In genomic region chr11:120709808-120710207, GRCh38 we compare ENCODE assay signal across 12 cellular contexts.
A peak's percentile ranks its signal among the peaks of the same experiment; 100 is the strongest.
DNase-seq lines count a peak whose midpoint lies in the region; ATAC-seq and TF ChIP-seq lines count a peak whose summit lies in the region.
"Had no signal": no experiment of that assay in that cellular context is flagged by ENCODE, and none has a peak within 500 bp of the region (broad histone marks: within the 10 kb centered on the region; RNA-seq: fewer than 3 reads in every experiment).

No MANE protein-coding gene starts in this region.

- H3K4me1 ChIP-seq in H9 (ENCODE audit: insufficient read depth, low read length) (no peaks in the 10 kb centered on the region; the same call in 1 of the 2 replicates), A673 (ENCODE audit: insufficient read depth, low read length, poor library complexity, severe bottlenecking) (no peaks in the 10 kb centered on the region)

- H3K14ac ChIP-seq in H9 (ENCODE audit: insufficient read depth, low read length) = no peak overlapping the region

- H3K4me3 Mint-ChIP-seq in H9 (no peak overlapping the region), osteocyte (ENCODE audit: unreplicated experiment) (no peak overlapping the region)

- H3K27ac Mint-ChIP-seq in H9 (no peak overlapping the region), osteocyte (ENCODE audit: unreplicated experiment) (no peak overlapping the region)

- H3K4me1 Mint-ChIP-seq in H9 (peaks cover 40 to 41% of the 10 kb centered on the region in 2 experiments), osteocyte (ENCODE audit: unreplicated experiment) (peaks cover 16% of the 10 kb centered on the region)

- no peak overlapping the region for H4K5ac ChIP-seq in H9 (ENCODE audit: insufficient read length, low read depth, low read length)

- peaks cover 6% of the 10 kb centered on the region for H3K23me2 ChIP-seq in H9 (ENCODE audit: insufficient read length, low read depth, low read length, poor library complexity, severe bottlenecking)

- H4K20me1 ChIP-seq in H9 (ENCODE audit: control insufficient read depth, insufficient read depth, insufficient read length) = no peaks in the 10 kb centered on the region

- no peaks in the 10 kb centered on the region for H3K36me3 ChIP-seq in A673 (ENCODE audit: insufficient read depth, low read length, poor library complexity, severe bottlenecking)

- in situ Hi-C loops in KBM-7 (cut with MboI; ENCODE audit: low pct_unique_long_range_greater_than_20kb, low sequenced_read_pairs) = no loop called here

- no peak overlapping the region for H4K8ac ChIP-seq in H9 (replicated peaks; ENCODE audit: insufficient read length, low read depth, low read length)

- H3K27ac ChIP-seq in H9 (ENCODE audit: insufficient read length, low read depth, low read length) = no peak overlapping the region
- H3K27ac ChIP-seq in A673 (ENCODE audit: low read depth, low read length, poor library complexity, severe bottlenecking) = no peak overlapping the region
- H3K27ac ChIP-seq: VCaP had no signal

- H2BK5ac ChIP-seq in H9 (ENCODE audit: insufficient read length, low read length) = no peak overlapping the region

- H3K4me2 ChIP-seq in H9 (ENCODE audit: insufficient read depth, insufficient read length, low read length) = no peak overlapping the region

- no peak overlapping the region for H2BK120ac ChIP-seq in H9 (ENCODE audit: low read depth, low read length, poor library complexity, severe bottlenecking)

- no TSS peak for BruUV-seq in A673 (replicated peaks; lab: Mats Ljungman, UMichigan)

- no peak overlapping the region for H4K91ac ChIP-seq in H9 (ENCODE audit: insufficient read length, low read depth, low read length)

- H3K27me3 ChIP-seq in H9 (ENCODE audit: insufficient read depth, low read length) (no peaks in the 10 kb centered on the region), A673 (replicated peaks; ENCODE audit: insufficient read depth, low read depth, low read length, poor library complexity) (peaks cover 7% of the 10 kb centered on the region)

- no peak overlapping the region for H3K23ac ChIP-seq in H9 (ENCODE audit: insufficient read length, low read depth, low read length)

- WGBS in H9 (ENCODE audit: extremely low coverage, insufficient read length, low lambda C conversion rate) = no CpG with 5 or more reads among the region's 10 CpGs

- H3K9me3 Mint-ChIP-seq in H9 = peaks cover 0 to 5% of the 10 kb centered on the region in 2 experiments; a peak in 2 of 5 replicates
- H3K9me3 Mint-ChIP-seq in osteocyte (ENCODE audit: unreplicated experiment) = peaks cover 15% of the 10 kb centered on the region

- no peak overlapping the region for H2BK15ac ChIP-seq in H9 (ENCODE audit: low read depth, low read length)

- no peak overlapping the region for H3K4me3 ChIP-seq in A673 (ENCODE audit: low read depth, low read length, poor library complexity, severe bottlenecking)

- DNase-seq in H9 = no peak
- peak; percentile 10 for DNase-seq in osteocyte (ENCODE audit: extremely low spot score, unreplicated experiment)
- DNase-seq in T-helper 1 cell = no peak
- no peak for DNase-seq in activated T-cell treated with anti-CD3 and anti-CD28 coated beads, Interleukin-2, amount 50 U/mL, for 48 hours
- DNase-seq in A673 (ENCODE audit: low spot score) = no peak
- DNase-seq in KBM-7 = no peak
- DNase-seq: DND-41; effector memory CD4-positive, alpha-beta T cell; OCI-M1 had no signal

- no peak overlapping the region for H2BK20ac ChIP-seq in H9 (ENCODE audit: low read depth, low read length, poor library complexity, severe bottlenecking)

- no peaks in the 10 kb centered on the region for H3K79me1 ChIP-seq in H9 (ENCODE audit: insufficient read depth, low read depth, low read length, poor library complexity, severe bottlenecking)

- ATAC-seq in GM18909 (IDR thresholded peaks at IDR 0.05; ENCODE audit: poor library complexity, unreplicated experiment) (peak; percentile 82), HG03378 (IDR thresholded peaks at IDR 0.05; ENCODE audit: unreplicated experiment) (peak; percentile 79)

- peak overlapping the region; percentile 25 for H3K18ac ChIP-seq in H9 (ENCODE audit: insufficient read length, low read depth, low read length)

- H3K27me3 Mint-ChIP-seq in H9 (ENCODE audit: low read depth) (peaks cover 19% of the 10 kb centered on the region), osteocyte (ENCODE audit: unreplicated experiment) (peaks cover 11% of the 10 kb centered on the region)

- no peak overlapping the region for H2AK5ac ChIP-seq in H9 (ENCODE audit: insufficient read length, low read length)

- CTCF ChIA-PET in A673 (lab: Charles Lee) = no interaction called here

- POLR2A ChIA-PET in A673 (lab: Charles Lee; ENCODE audit: low non-redundant PET) = no interaction called here

- no peak overlapping the region for H2BK12ac ChIP-seq in H9 (ENCODE audit: insufficient read length, low read depth, low read length)

- H3K36me3 Mint-ChIP-seq in H9 (ENCODE audit: insufficient read depth in 1 of 3, low read depth in 3 of 3) (peaks cover 0 to 3% (median 2%) of the 10 kb centered on the region in 3 experiments; a peak in 1 of 7 replicates), osteocyte (ENCODE audit: unreplicated experiment) (no peaks in the 10 kb centered on the region)

- H3K9ac ChIP-seq in H9 (ENCODE audit: extremely low read depth, insufficient read length, low read length) = no peak overlapping the region

- H3K9me3 ChIP-seq in H9 (ENCODE audit: control insufficient read depth, low read depth, low read length) (no peaks in the 10 kb centered on the region), A673 (ENCODE audit: low read depth, low read length, poor library complexity, severe bottlenecking) (peaks cover 1% of the 10 kb centered on the region)

- intact Hi-C loops in A673 (cut with micrococcal nuclease; ENCODE audit: unreplicated experiment) = no loop called here

- no peak overlapping the region for H3K4ac ChIP-seq in H9 (ENCODE audit: low read depth, low read length)

- H3K56ac ChIP-seq in H9 (ENCODE audit: insufficient read length, low read depth, low read length) = no peak overlapping the region

- no peak overlapping the region for H3T11ph ChIP-seq in H9 (ENCODE audit: low read length)

- TF ChIP-seq CTCF in H9 (conservative IDR thresholded peaks at IDR 0.05) (no peak), osteocyte (IDR thresholded peaks at IDR 0.05) (no peak), A673 (conservative IDR thresholded peaks at IDR 0.05; ENCODE audit: low read depth, low read length) (no peak)

- no peak overlapping the region for H2AFZ ChIP-seq in H9 (ENCODE audit: low read length)

- H3K79me2 ChIP-seq in H9 (ENCODE audit: insufficient read depth, low read length) = no peaks in the 10 kb centered on the region
